ENCODE assay signal across 8 cellular contexts in the genomic region with DNA sequence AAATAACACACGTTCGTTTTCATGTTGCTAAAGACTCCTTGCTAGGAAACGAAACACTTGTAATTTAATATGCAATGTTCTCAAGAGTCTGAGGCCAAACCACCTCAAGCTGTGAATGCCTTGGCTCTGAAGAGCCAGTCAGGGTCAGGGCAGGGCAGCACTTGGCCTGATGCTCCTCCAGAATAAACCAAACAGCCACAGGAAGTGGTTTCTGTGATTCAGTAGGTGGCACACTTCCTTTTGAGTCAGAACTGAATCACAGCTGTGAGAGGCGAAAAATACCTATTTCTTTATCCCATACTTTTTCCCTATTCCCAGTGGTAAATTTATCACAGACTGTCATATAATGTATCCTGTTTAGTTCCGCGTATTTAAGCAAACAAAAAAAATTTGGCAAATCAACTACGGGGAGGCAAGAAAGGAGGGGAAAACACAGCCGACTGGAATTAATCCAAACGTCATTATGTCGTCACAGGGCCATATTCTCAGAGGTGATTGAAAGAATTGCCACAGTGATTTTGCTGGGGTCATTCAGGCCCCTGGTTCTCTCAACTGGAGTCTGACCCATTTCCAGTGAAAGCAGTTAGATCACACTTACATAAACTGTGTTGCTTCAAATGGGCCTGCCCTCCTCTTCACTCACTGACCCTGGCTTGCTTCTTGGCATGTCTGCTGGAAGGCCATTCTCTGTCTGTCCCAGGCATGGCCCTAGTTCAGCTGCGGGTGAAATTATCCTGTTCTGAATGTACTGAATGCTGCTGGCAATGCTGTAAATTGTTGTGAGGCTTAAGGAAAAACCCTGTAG.
DNase-seq lines count a peak whose midpoint lies in the region; ATAC-seq, FAIRE-seq and TF ChIP-seq lines count a peak whose summit lies in the region.

No MANE protein-coding gene starts in this region.

- H3K9me3 Mint-ChIP-seq in IgD-negative memory B cell, result no peaks in the 10 kb centered on the region
- no peaks in the 10 kb centered on the region for H3K9me3 Mint-ChIP-seq in immature natural killer cell

- peak overlapping the region; percentile 32 to 92 (median 58) for H3K27ac Mint-ChIP-seq in IgD-negative memory B cell
- peak overlapping the region; percentile 84 to 98 (median 95) for H3K27ac Mint-ChIP-seq in immature natural killer cell

- FAIRE-seq in D721Med (lab: Jason Lieb, UNC), result no peak

- peak overlapping the region in 3 of 4 donors; percentile 50 to 75 (median 55) for H3K4me3 Mint-ChIP-seq in IgD-negative memory B cell
- H3K4me3 Mint-ChIP-seq in immature natural killer cell, result peak overlapping the region; percentile 74 to 80 (median 78)

- H2AFZ ChIP-seq in DND-41 (ENCODE audit: low read depth, low read length), result peak overlapping the region; percentile 3; the same call in 1 of the 2 replicates

- peak overlapping the region; percentile 37; the same call in 1 of the 2 replicates for H3K9ac ChIP-seq in DND-41 (ENCODE audit: low read depth, low read length)

- TF ChIP-seq CTCF in DND-41 (IDR thresholded peaks at IDR 0.05; ENCODE audit: borderline replicate concordance, extremely low read depth, low read length, poor library complexity, severe bottlenecking) (peak; percentile 33), D721Med (IDR thresholded peaks at IDR 0.05; ENCODE audit: insufficient read depth, missing control alignments) (no peak)

- peaks cover 54% of the 10 kb centered on the region for H3K4me1 ChIP-seq in DND-41 (ENCODE audit: insufficient read depth, low read length)

- H4K20me1 ChIP-seq in DND-41 (ENCODE audit: insufficient read depth, low read length), result no peaks in the 10 kb centered on the region

- H3K36me3 Mint-ChIP-seq in IgD-negative memory B cell (peaks cover 2% of the 10 kb centered on the region), immature natural killer cell (no peaks in the 10 kb centered on the region)

- ATAC-seq in DND-41 (ENCODE audit: insufficient read depth, low read depth) (peak; percentile 81), GM21528 (IDR thresholded peaks at IDR 0.05; ENCODE audit: low FRiP score, unreplicated experiment) (peak; percentile 97)

- DNase-seq in DND-41 (peak; percentile 83), T-helper 22 cell (ENCODE audit: low read depth) (peak; percentile 66), astrocyte of the hippocampus (ENCODE audit: low read depth, low spot score) (peak; percentile 98), immature natural killer cell (peak; percentile 82 to 88 (median 83)), D721Med (ENCODE audit: insufficient read length, low spot score) (no peak)
- peak; percentile 34 to 41 for DNase-seq in stimulated activated CD4-positive, alpha-beta T cell treated with anti-CD3 and anti-CD28 coated beads, Interleukin-12 subunit alpha, Interleukin-12 subunit beta, amount 100 ng/mL, for 24 hours (ENCODE audit: low read depth in 2 of 2)

- H3K4me1 Mint-ChIP-seq in IgD-negative memory B cell (peaks cover 31 to 38% (median 35%) of the 10 kb centered on the region in 3 donors), immature natural killer cell (peaks cover 51 to 56% of the 10 kb centered on the region in 2 donors)

- H3K27me3 Mint-ChIP-seq in IgD-negative memory B cell, result no peaks in the 10 kb centered on the region
- peaks cover 7 to 9% (median 9%) of the 10 kb centered on the region in 3 donors for H3K27me3 Mint-ChIP-seq in immature natural killer cell (ENCODE audit: low read depth in 3 of 3)

- peak overlapping the region; percentile 84 for H3K27ac ChIP-seq in DND-41 (ENCODE audit: low read length)

- no peak overlapping the region for H3K4me3 ChIP-seq in DND-41 (ENCODE audit: low read depth in 1 of 2, low read length in 2 of 2)

- peak overlapping the region; percentile 45 for H3K4me2 ChIP-seq in DND-41 (ENCODE audit: insufficient read depth, low read length)

- H3K9me3 ChIP-seq in DND-41 (ENCODE audit: insufficient read depth, low read length, severe bottlenecking), result no peaks in the 10 kb centered on the region

- H3K36me3 ChIP-seq in DND-41 (ENCODE audit: insufficient read depth, low read length), result no peaks in the 10 kb centered on the region

- no peaks in the 10 kb centered on the region for H3K79me2 ChIP-seq in DND-41 (ENCODE audit: insufficient read depth, low read length)

- H3K27me3 ChIP-seq in DND-41 (ENCODE audit: insufficient read depth, low read length, poor library complexity), result no peaks in the 10 kb centered on the region
